ENCODE assay signal across 30 cellular contexts in the genomic region with DNA sequence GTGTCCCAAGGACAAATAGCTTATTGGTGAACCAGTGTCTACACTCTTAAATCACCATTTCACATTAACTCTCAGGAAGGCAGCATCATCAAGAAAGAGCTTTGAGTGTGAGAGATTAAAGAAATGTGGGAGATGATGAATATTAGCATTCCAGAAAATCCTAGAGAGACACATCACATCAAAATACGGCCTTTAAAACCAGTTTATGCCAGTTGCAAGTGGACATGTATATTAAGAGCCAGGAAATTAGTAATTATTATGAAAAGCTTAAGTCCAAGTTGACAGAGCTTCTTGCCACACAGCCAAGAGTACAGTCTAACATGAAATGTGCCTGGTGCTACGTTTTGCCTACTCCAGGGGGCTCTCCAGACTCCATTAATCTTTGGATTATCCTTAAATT.
A peak's percentile ranks its signal among the peaks of the same experiment; 100 is the strongest.
DNase-seq lines count a peak whose midpoint lies in the region; TF ChIP-seq lines count a peak whose summit lies in the region.
"Had no signal": no experiment of that assay in that cellular context is flagged by ENCODE, and none has a peak within 500 bp of the region (broad histone marks: within the 10 kb centered on the region; RNA-seq: fewer than 3 reads in every experiment).

No MANE protein-coding gene starts in this region.

- H3K27me3 ChIP-seq in A673 (replicated peaks; ENCODE audit: insufficient read depth, low read depth, low read length, poor library complexity) (no peaks in the 10 kb centered on the region), thyroid gland (no peaks in the 10 kb centered on the region)
- H3K27me3 ChIP-seq: pancreas, suprapubic skin had no signal

- CTCF ChIA-PET in A673 (lab: Charles Lee), result no interaction called here

- peak; percentile 35; the same call in 1 of the 2 replicates for TF ChIP-seq CTCF in A673 (conservative IDR thresholded peaks at IDR 0.05; ENCODE audit: low read depth, low read length)
- no peak for TF ChIP-seq CTCF in foreskin fibroblast (IDR thresholded peaks at IDR 0.05; ENCODE audit: low read depth, low read length)
- TF ChIP-seq CTCF in thyroid gland (IDR thresholded peaks at IDR 0.05), result no peak

- POLR2A ChIA-PET in A673 (lab: Charles Lee; ENCODE audit: low non-redundant PET), result no interaction called here

- no peak for TF ChIP-seq POLR2A in thyroid gland (IDR thresholded peaks at IDR 0.05)

- peaks cover 23% of the 10 kb centered on the region for H3K4me1 ChIP-seq in A673 (ENCODE audit: insufficient read depth, low read length, poor library complexity, severe bottlenecking)
- no peaks in the 10 kb centered on the region for H3K4me1 ChIP-seq in thyroid gland
- H3K4me1 ChIP-seq: pancreas, suprapubic skin had no signal

- H3K36me3 ChIP-seq in A673 (ENCODE audit: insufficient read depth, low read length, poor library complexity, severe bottlenecking), result no peaks in the 10 kb centered on the region
- H3K36me3 ChIP-seq in thyroid gland, result no peaks in the 10 kb centered on the region
- H3K36me3 ChIP-seq: pancreas, suprapubic skin, WERI-Rb-1 had no signal

- H3K9me3 ChIP-seq in A673 (ENCODE audit: low read depth, low read length, poor library complexity, severe bottlenecking), result no peaks in the 10 kb centered on the region
- no peaks in the 10 kb centered on the region for H3K9me3 ChIP-seq in thyroid gland
- H3K9me3 ChIP-seq: pancreas, suprapubic skin had no signal

- intact Hi-C loops in A673 (cut with micrococcal nuclease; ENCODE audit: unreplicated experiment), result no loop called here
- intact Hi-C loops in thyroid gland (cut with DNase I), result no loop called here

- H3K27ac ChIP-seq in A673 (ENCODE audit: low read depth, low read length, poor library complexity, severe bottlenecking) (no peak overlapping the region), thyroid gland (no peak overlapping the region), substantia nigra (ENCODE audit: low read depth, low read length, poor library complexity, severe bottlenecking) (no peak overlapping the region)
- H3K27ac ChIP-seq: 22Rv1, pancreas, suprapubic skin, WERI-Rb-1 had no signal

- DNase-seq in A673 (ENCODE audit: low spot score) (peak; percentile 21), GM03348 (ENCODE audit: low spot score) (peak; percentile 13), amniotic epithelial cell (ENCODE audit: low read depth) (peak; percentile 49), foreskin fibroblast (peak; percentile 48 to 52), C1 segment of cervical spinal cord (lab: John Stamatoyannopoulos, UW) (no peak), inferior parietal cortex (ENCODE audit: extremely low spot score) (no peak), thyroid gland (no peak), substantia nigra (lab: John Stamatoyannopoulos, UW) (no peak)
- DNase-seq: activated CD4-positive, alpha-beta T cell treated with anti-CD3 and anti-CD28 coated beads for 48 hours; activated naive CD8-positive, alpha-beta T cell treated with anti-CD3 and anti-CD28 coated beads for 36 hours; aorta; CD8-positive, alpha-beta memory T cell; cortex of kidney; effector memory CD8-positive, alpha-beta T cell; left cardiac atrium; NCI-H1092; NCI-H1694; NCI-H446 treated with DMSO at 0.1 percent for 48 hours; NCI-H82; nephron progenitor cell; pancreas; retina; SIG-M5; small intestine; stimulated activated naive CD4-positive, alpha-beta T cell; T1000; WERI-Rb-1 had no signal

- H3K4me3 ChIP-seq in A673 (ENCODE audit: low read depth, low read length, poor library complexity, severe bottlenecking) (no peak overlapping the region), foreskin fibroblast (ENCODE audit: low read depth in 1 of 2, low read length in 2 of 2) (no peak overlapping the region), thyroid gland (replicated peaks in 1 of 3) (no peak overlapping the region)
- H3K4me3 ChIP-seq: K562, pancreas, suprapubic skin had no signal

- no TSS peak for BruUV-seq in A673 (replicated peaks; lab: Mats Ljungman, UMichigan)

- 44 to 56% methylated on average over 2 of the region's 2 CpGs for WGBS in thyroid gland, 2 donors

Comparison
In these comparisons a context has a peak if more than half of its experiments do, and no peak if none do; other contexts are left out.
1. DNase-seq: peak in A673 (single experiment), GM03348 (single experiment), amniotic epithelial cell (single experiment) and foreskin fibroblast (2 of 2); none in C1 segment of cervical spinal cord (0 of 14), inferior parietal cortex (single experiment), thyroid gland (0 of 2) and substantia nigra (0 of 49).